In genomic region chr3:124802054-124802698, GRCh38 we compare ENCODE assay signal across 21 cellular contexts.
DNase-seq lines count a peak whose midpoint lies in the region; TF ChIP-seq lines count a peak whose summit lies in the region.
"Had no signal": no experiment of that assay in that cellular context is flagged by ENCODE, and none has a peak within 500 bp of the region (broad histone marks: within the 10 kb centered on the region; RNA-seq: fewer than 3 reads in every experiment).

No MANE protein-coding gene starts in this region.

- H3K27ac ChIP-seq in Peyer's patch, result no peak overlapping the region
- H3K27ac ChIP-seq in endodermal cell (ENCODE audit: low read depth, low read length), result no peak overlapping the region
- H3K27ac ChIP-seq in tibial artery, result peak overlapping the region; percentile 51 to 60
- H3K27ac ChIP-seq: BLaER1, epithelial cell of prostate had no signal

- H3K27me3 Mint-ChIP-seq in endodermal cell (ENCODE audit: insufficient read depth) (no peaks in the 10 kb centered on the region), nephron (ENCODE audit: low read depth) (peaks cover 4% of the 10 kb centered on the region)
- H3K27me3 Mint-ChIP-seq: activated naive CD8-positive, alpha-beta T cell; progenitor cell of endocrine pancreas had no signal

- TF ChIP-seq POLR2A in Peyer's patch (IDR thresholded peaks at IDR 0.05), result no peak

- peak overlapping the region; percentile 81 for H3K27ac Mint-ChIP-seq in endodermal cell
- peak overlapping the region; percentile 79 to 95 (median 89) for H3K27ac Mint-ChIP-seq in nephron
- H3K27ac Mint-ChIP-seq: activated naive CD8-positive, alpha-beta T cell; progenitor cell of endocrine pancreas had no signal

- peaks cover 67% of the 10 kb centered on the region for H3K36me3 Mint-ChIP-seq in endodermal cell (ENCODE audit: low read depth)
- peaks cover 4% of the 10 kb centered on the region for H3K36me3 Mint-ChIP-seq in nephron (ENCODE audit: low read depth)
- H3K36me3 Mint-ChIP-seq: activated naive CD8-positive, alpha-beta T cell had no signal

- H3K9me3 ChIP-seq in Peyer's patch (no peaks in the 10 kb centered on the region), endodermal cell (ENCODE audit: control insufficient read depth, low read length) (no peaks in the 10 kb centered on the region), tibial artery (no peaks in the 10 kb centered on the region)
- H3K9me3 ChIP-seq: BLaER1, thyroid gland had no signal

- no peak overlapping the region for H3K9ac ChIP-seq in endodermal cell (ENCODE audit: extremely low read depth, low read length, poor library complexity, severe bottlenecking)
- H3K9ac ChIP-seq: BLaER1 had no signal

- H3K4me1 Mint-ChIP-seq in endodermal cell (peaks cover 14% of the 10 kb centered on the region), nephron (peaks cover 69% of the 10 kb centered on the region)

- H3K4me3 Mint-ChIP-seq in endodermal cell, result no peak overlapping the region
- H3K4me3 Mint-ChIP-seq in nephron, result peak overlapping the region in 2 of 3 experiments; percentile 14 to 44
- H3K4me3 Mint-ChIP-seq: activated naive CD8-positive, alpha-beta T cell had no signal

- DNase-seq in Peyer's patch (peak in 2 of 3 donors; percentile 14 to 20), endodermal cell (no peak), tibial artery (no peak), amygdala (lab: John Stamatoyannopoulos, UW) (no peak), NCI-H2081 treated with DMSO at 0.1 percent for 48 hours (lab: John Stamatoyannopoulos, UW) (no peak), head of caudate nucleus (no peak)
- DNase-seq: activated CD8-positive, alpha-beta memory T cell treated with anti-CD3 and anti-CD28 coated beads for 24 hours; activated effector memory CD4-positive, alpha-beta T cell treated with Interleukin-2 at 50 U/mL for 16 hours; COR-L47; DMS79; GDM1; Karpas-422; NCI-H1436 treated with DMSO at 0.1 percent for 48 hours; NCI-H446 treated with DMSO at 0.1 percent for 48 hours; stimulated activated naive CD4-positive, alpha-beta T cell; thyroid gland had no signal

- TF ChIP-seq CTCF in Peyer's patch (IDR thresholded peaks at IDR 0.05), result no peak
- TF ChIP-seq CTCF in endodermal cell (conservative IDR thresholded peaks at IDR 0.05), result no peak
- TF ChIP-seq CTCF in nephron (IDR thresholded peaks at IDR 0.05; ENCODE audit: unreplicated experiment in 3 of 3), result no peak
- TF ChIP-seq CTCF in tibial artery (IDR thresholded peaks at IDR 0.05), result no peak

- no peak overlapping the region for H3K4me3 ChIP-seq in Peyer's patch
- H3K4me3 ChIP-seq in endodermal cell (ENCODE audit: low read length), result no peak overlapping the region
- H3K4me3 ChIP-seq in tibial artery, result no peak overlapping the region
- H3K4me3 ChIP-seq: BLaER1, thyroid gland had no signal

- intact Hi-C loops in tibial artery (cut with DNase I; ENCODE audit: low total_unique reads) (no loop called here), head of caudate nucleus (cut with DNase I) (no loop called here)

- H3K4me1 ChIP-seq in Peyer's patch (peaks cover 0 to 12% (median 0%) of the 10 kb centered on the region in 4 donors), endodermal cell (ENCODE audit: control insufficient read depth, insufficient read depth, low read length) (peaks cover 4% of the 10 kb centered on the region), tibial artery (peaks cover 0 to 38% (median 23%) of the 10 kb centered on the region in 4 donors)

- H3K9me3 Mint-ChIP-seq in endodermal cell (no peaks in the 10 kb centered on the region), nephron (no peaks in the 10 kb centered on the region)

- H3K36me3 ChIP-seq in Peyer's patch (no peaks in the 10 kb centered on the region), endodermal cell (ENCODE audit: control insufficient read depth, insufficient read depth, low read length) (peaks cover 91% of the 10 kb centered on the region), tibial artery (peaks cover 5 to 23% (median 20%) of the 10 kb centered on the region in 3 donors)
- H3K36me3 ChIP-seq: BLaER1, thyroid gland had no signal

- H3K27me3 ChIP-seq in Peyer's patch, result no peaks in the 10 kb centered on the region
- H3K27me3 ChIP-seq in endodermal cell (ENCODE audit: control insufficient read depth, insufficient read depth, low read length, poor library complexity, severe bottlenecking), result no peaks in the 10 kb centered on the region
- no peaks in the 10 kb centered on the region for H3K27me3 ChIP-seq in tibial artery
- H3K27me3 ChIP-seq: BLaER1, thyroid gland had no signal

- WGBS in endodermal cell (ENCODE audit: insufficient coverage in 1 of 2, insufficient read length in 1 of 2), 2 experiments, result 92 to 95% methylated on average over 4 to 8 of the region's 8 CpGs

Comparison
In these comparisons a context has a peak if more than half of its experiments do, and no peak if none do; other contexts are left out.
1. DNase-seq: peak in Peyer's patch (2 of 3); none in endodermal cell (single experiment), tibial artery (0 of 2), amygdala (0 of 56), NCI-H2081 treated with DMSO at 0.1 percent for 48 hours (single experiment) and head of caudate nucleus (0 of 42).
2. H3K27ac ChIP-seq: peak in tibial artery (2 of 2); none in Peyer's patch (0 of 4) and endodermal cell (single experiment).